16 cellular contexts compared by ENCODE assay signal in the genomic region with DNA sequence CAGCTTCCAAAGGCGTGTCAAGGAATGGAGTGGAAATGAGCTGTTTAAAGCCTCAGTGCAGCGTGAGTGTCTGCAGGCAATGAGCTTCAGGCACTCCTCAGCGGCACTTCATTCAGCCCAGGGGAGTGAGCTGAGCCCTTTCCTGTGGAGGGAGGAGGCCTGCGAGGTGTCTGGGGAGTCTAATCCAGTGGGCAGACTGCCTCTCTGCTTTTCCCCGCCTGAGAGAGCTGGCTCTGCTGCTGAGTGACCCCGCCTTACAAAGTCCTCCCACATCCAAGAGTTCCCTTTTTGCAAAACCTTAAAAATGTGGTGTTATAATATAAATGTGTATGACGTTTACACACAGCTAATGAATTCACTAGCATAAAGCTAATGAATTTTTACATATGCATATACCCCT.
"Had no signal": no experiment of that assay in that cellular context is flagged by ENCODE, and none has a peak within 500 bp of the region (broad histone marks: within the 10 kb centered on the region; RNA-seq: fewer than 3 reads in every experiment).

No MANE protein-coding gene starts in this region.

- H3K36me3 ChIP-seq: brain microvascular endothelial cell, esophagus squamous epithelium, sigmoid colon, spleen, suprapubic skin had no signal

- H3K27me3 ChIP-seq: sigmoid colon had no signal

- H3K9me3 ChIP-seq: esophagus squamous epithelium, psoas muscle, sigmoid colon, spleen, suprapubic skin had no signal

- H3K27ac ChIP-seq: brain microvascular endothelial cell, esophagus squamous epithelium, psoas muscle, sigmoid colon, spleen, suprapubic skin, VCaP had no signal

- H3K4me3 ChIP-seq: esophagus squamous epithelium, psoas muscle, sigmoid colon, spleen, suprapubic skin had no signal

- DNase-seq: activated CD4-positive, alpha-beta T cell treated with anti-CD3 and anti-CD28 coated beads, Interleukin-2, amount 10 ng/mL, durations not matched to agents 24 days and 14 days; activated CD8-positive, alpha-beta memory T cell treated with anti-CD3 and anti-CD28 coated beads, Interleukin-2, amount 50 U/mL, for 48 hours; activated naive CD4-positive, alpha-beta T cell; activated naive CD8-positive, alpha-beta T cell treated with anti-CD3 and anti-CD28 coated beads, Interleukin-2, amount 10 ng/mL, durations not matched to agents 7 days and 5 days; brain microvascular endothelial cell; cortex of kidney; effector CD4-positive, alpha-beta T cell; esophagus squamous epithelium; hypothalamus; nephron progenitor cell; psoas muscle; sigmoid colon; spleen; SW 1271 had no signal
